ENCODE assay signal across 27 cellular contexts in the genomic region with DNA sequence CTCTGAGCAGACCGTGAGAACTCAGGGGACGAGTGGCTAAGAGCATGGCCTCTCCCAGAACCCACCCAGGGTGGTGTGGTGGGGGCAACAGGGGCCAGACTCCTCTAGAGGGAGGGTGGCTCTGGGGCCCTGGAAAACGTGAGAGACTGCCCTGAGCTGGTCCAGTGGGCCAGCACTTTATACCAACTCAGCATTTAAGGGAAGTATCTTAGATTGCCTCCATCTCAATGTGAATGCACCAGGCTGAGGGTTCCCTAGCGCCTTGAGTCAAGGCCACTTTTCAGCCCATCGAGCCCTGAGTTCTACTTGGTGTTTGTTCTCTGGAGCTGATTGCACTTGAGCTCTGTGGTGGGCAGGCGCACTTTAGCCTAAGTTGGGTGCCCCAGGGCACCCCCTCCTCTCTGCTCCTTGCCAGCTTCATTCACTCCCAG. TPM values are rescaled to one million over a fixed set of nuclear protein-coding genes. Genes with fewer than 3 reads are reported as not detected.
DNase-seq lines count a peak whose midpoint lies in the region; ATAC-seq and TF ChIP-seq lines count a peak whose summit lies in the region.
"Had no signal": no experiment of that assay in that cellular context is flagged by ENCODE, and none has a peak within 500 bp of the region (broad histone marks: within the 10 kb centered on the region; RNA-seq: fewer than 3 reads in every experiment).

No MANE protein-coding gene starts in this region.

- peaks cover 100% of the 10 kb centered on the region for H3K9me3 Mint-ChIP-seq in GM23338
- peaks cover 0 to 4% of the 10 kb centered on the region in 2 donors for H3K9me3 Mint-ChIP-seq in stimulated activated naive B cell treated with anti-CD40 and anti-IgM and Interleukin-4, amounts not matched to agents 10 μg/mL and 1 μg/mL and 100 μg/mL, for 72 hours
- H3K9me3 Mint-ChIP-seq: CD8-positive, alpha-beta T cell had no signal

- intact Hi-C loops in OCI-LY7 (cut with micrococcal nuclease; ENCODE audit: unreplicated experiment) (no loop called here), lower lobe of right lung (cut with DNase I) (no loop called here)

- no TSS peak for BruUV-seq in OCI-LY7 (replicated peaks; lab: Mats Ljungman, UMichigan)

- in situ Hi-C loops in GM13977 (cut with MboI; ENCODE audit: low pct_unique_long_range_greater_than_20kb, low sequenced_read_pairs, unreplicated experiment) = no loop called here

- no peaks in the 10 kb centered on the region for H3F3A ChIP-seq in GM23338 (replicated peaks; ENCODE audit: low read depth)

- H3K36me3 ChIP-seq in GM23338 (ENCODE audit: insufficient read depth) (peaks cover 4% of the 10 kb centered on the region), OCI-LY7 (ENCODE audit: insufficient read depth, low read length) (peaks cover 33% of the 10 kb centered on the region; the same call in 1 of the 2 replicates), lower lobe of right lung (peaks cover 42% of the 10 kb centered on the region)

- peaks cover 11% of the 10 kb centered on the region for H3K4me1 Mint-ChIP-seq in GM23338
- H3K4me1 Mint-ChIP-seq in stimulated activated naive B cell treated with anti-CD40 and anti-IgM and Interleukin-4, amounts not matched to agents 10 μg/mL and 1 μg/mL and 100 μg/mL, for 72 hours = peaks cover 39 to 75% of the 10 kb centered on the region in 2 donors

- no peak overlapping the region for H3K4me3 ChIP-seq in GM23338
- peak overlapping the region; percentile 10 for H3K4me3 ChIP-seq in OCI-LY7 (ENCODE audit: low read depth, low read length, poor library complexity, severe bottlenecking)
- H3K4me3 ChIP-seq in lower lobe of right lung = no peak overlapping the region
- H3K4me3 ChIP-seq: A549 had no signal

- 0 out of 2 replicates have a peak overlapping the region, but pooled peaks have one; percentile 12 for H3K27ac Mint-ChIP-seq in GM23338
- H3K27ac Mint-ChIP-seq in stimulated activated naive B cell treated with anti-CD40 and anti-IgM and Interleukin-4, amounts not matched to agents 10 μg/mL and 1 μg/mL and 100 μg/mL, for 72 hours = peak overlapping the region; percentile 48
- H3K27ac Mint-ChIP-seq: CD8-positive, alpha-beta T cell had no signal

- H3K27me3 Mint-ChIP-seq in GM23338 (ENCODE audit: insufficient read depth, low read depth, poor library complexity) = peaks cover 8% of the 10 kb centered on the region
- no peaks in the 10 kb centered on the region for H3K27me3 Mint-ChIP-seq in stimulated activated naive B cell treated with anti-CD40 and anti-IgM and Interleukin-4, amounts not matched to agents 10 μg/mL and 1 μg/mL and 100 μg/mL, for 72 hours

- no peaks in the 10 kb centered on the region for H3K27me3 ChIP-seq in GM23338 (ENCODE audit: insufficient read depth)
- no peaks in the 10 kb centered on the region for H3K27me3 ChIP-seq in lower lobe of right lung (ENCODE audit: low read depth)

- no peak for TF ChIP-seq CTCF in GM23338 (conservative IDR thresholded peaks at IDR 0.05; ENCODE audit: low read depth in 2 of 2)
- no peak for TF ChIP-seq CTCF in OCI-LY7 (conservative IDR thresholded peaks at IDR 0.05; ENCODE audit: low read length)
- TF ChIP-seq CTCF in lower lobe of right lung (IDR thresholded peaks at IDR 0.05) = no peak
- no peak for TF ChIP-seq CTCF in GM13977 (IDR thresholded peaks at IDR 0.05; ENCODE audit: extremely low read depth, insufficient read depth, missing control alignments)

- POLR2A ChIA-PET in OCI-LY7 (lab: Charles Lee) = interaction anchor here (0.5 to 8.4 kb wide), 21 partner anchors 11 to 207 kb away, joined by 3 to 77 read pairs (median 4); partner anchors contain the start of genes DUSP22 and IRF4

- H3K9me3 ChIP-seq in OCI-LY7 (ENCODE audit: low read length) (no peaks in the 10 kb centered on the region), lower lobe of right lung (no peaks in the 10 kb centered on the region)
- H3K9me3 ChIP-seq: A549, Caco-2, SK-N-SH had no signal

- H3K4me1 ChIP-seq in GM23338 (ENCODE audit: insufficient read depth) (no peaks in the 10 kb centered on the region), OCI-LY7 (ENCODE audit: insufficient read depth, low read length, poor library complexity, severe bottlenecking) (peaks cover 85% of the 10 kb centered on the region), lower lobe of right lung (no peaks in the 10 kb centered on the region)
- H3K4me1 ChIP-seq: A549, Caco-2 had no signal

- H3K79me2 ChIP-seq in GM23338 (replicated peaks; ENCODE audit: insufficient read depth) (no peaks in the 10 kb centered on the region), OCI-LY7 (ENCODE audit: insufficient read depth, low read depth, low read length) (no peaks in the 10 kb centered on the region)

- no peak overlapping the region for H3K4me3 Mint-ChIP-seq in GM23338
- H3K4me3 Mint-ChIP-seq in stimulated activated naive B cell treated with anti-CD40 and anti-IgM and Interleukin-4, amounts not matched to agents 10 μg/mL and 1 μg/mL and 100 μg/mL, for 72 hours = no peak overlapping the region
- H3K4me3 Mint-ChIP-seq: CD8-positive, alpha-beta T cell had no signal

- H4K20me1 ChIP-seq in GM23338 (replicated peaks; ENCODE audit: insufficient read depth) = peaks cover 7% of the 10 kb centered on the region
- no peaks in the 10 kb centered on the region for H4K20me1 ChIP-seq in OCI-LY7 (ENCODE audit: insufficient read depth, low read length)

- H3K4me2 ChIP-seq in GM23338 (no peak overlapping the region), OCI-LY7 (ENCODE audit: low read length) (peak overlapping the region; percentile 59)
- H3K4me2 ChIP-seq: A549, SK-N-SH had no signal

- H3K27ac ChIP-seq in GM23338 (ENCODE audit: low read depth) (no peak overlapping the region), OCI-LY7 (ENCODE audit: low read depth, low read length, poor library complexity, severe bottlenecking) (peak overlapping the region; percentile 28), lower lobe of right lung (no peak overlapping the region)
- H3K27ac ChIP-seq: A549, C4-2B had no signal

- no peak for DNase-seq in GM23338 (ENCODE audit: low spot score)
- no peak for DNase-seq in OCI-LY7 (ENCODE audit: low spot score)
- peak; percentile 43 for DNase-seq in lower lobe of right lung
- DNase-seq in stimulated activated naive B cell treated with anti-CD40 and anti-IgM and Interleukin-4, amounts not matched to agents 10 μg/mL and 1 μg/mL and 100 μg/mL, for 72 hours = no peak
- DNase-seq in GM13977 (ENCODE audit: low spot score) = no peak
- DNase-seq in NCI-H1105 treated with DMSO at 0.1 percent for 48 hours (lab: John Stamatoyannopoulos, UW) = no peak
- DNase-seq: Caco-2; CD8-positive, alpha-beta T cell; KBM-7; MV-4-11; NCI-H1105; NCI-H146; NCI-H2029; NCI-H446 treated with DMSO at 0.1 percent for 48 hours; NCI-H526; NCI-H82; NK-92 treated with Interleukin-12 subunit alpha and Interleukin-12 subunit beta, amount 100 ng/mL, for 24 hours; OCI-M1; SK-N-SH; SW 1271 had no signal

- peaks cover 37% of the 10 kb centered on the region for H3K36me3 Mint-ChIP-seq in GM23338 (ENCODE audit: low read depth)
- peaks cover 43 to 65% of the 10 kb centered on the region in 2 donors for H3K36me3 Mint-ChIP-seq in stimulated activated naive B cell treated with anti-CD40 and anti-IgM and Interleukin-4, amounts not matched to agents 10 μg/mL and 1 μg/mL and 100 μg/mL, for 72 hours

- H2AFZ ChIP-seq in GM23338 (no peak overlapping the region), OCI-LY7 (ENCODE audit: low read length) (no peak overlapping the region)

- H3K9me2 ChIP-seq in GM23338 (ENCODE audit: insufficient read depth) = no peaks in the 10 kb centered on the region
- no peaks in the 10 kb centered on the region for H3K9me2 ChIP-seq in OCI-LY7 (ENCODE audit: insufficient read depth, low read length)
- H3K9me2 ChIP-seq: SK-N-SH had no signal

- CTCF ChIA-PET in OCI-LY7 (lab: Charles Lee; ENCODE audit: unreplicated experiment) = interaction anchor here (1.0 to 1.4 kb wide), 3 partner anchors 16 to 27 kb away, joined by 3 read pairs; no protein-coding TSS in a partner anchor

- ATAC-seq in GM23338 (no peak), lower lobe of right lung (no peak), HG03095 (IDR thresholded peaks at IDR 0.05; ENCODE audit: unreplicated experiment) (no peak)
- ATAC-seq in stimulated activated naive B cell treated with anti-CD40 and anti-IgM and Interleukin-4, amounts not matched to agents 10 μg/mL and 1 μg/mL and 100 μg/mL, for 72 hours (replicated peaks) = no peak
- ATAC-seq: A549; CD8-positive, alpha-beta T cell had no signal

TF ChIP-seq in GM23338, 12 proteins besides CTCF, POLR2A, EP300 and RAD21:
- TF ChIP-seq EZH2phosphoT487 (IDR thresholded peaks at IDR 0.05; ENCODE audit: unreplicated experiment) = no peak
- TF ChIP-seq REST (IDR thresholded peaks at IDR 0.05; ENCODE audit: unreplicated experiment) = no peak

RNA-seq across cellular contexts. Expression of gene IRF4, which starts 42.0 kb away (rescaled TPM):
- total RNA-seq in GM23338 (2014; rRNA removed; shearing (Covaris generic)) = 0.97 and 1.3 TPM in 2 replicates
- 1.9 and 4.1 TPM in 2 replicates for polyA plus RNA-seq in GM23338 (2016; fragmentation: Nextera tagmentation; extraction: Ambion mirVana)
- total RNA-seq in OCI-LY7 (2014; rRNA removed; shearing (Covaris generic)) = 143 and 189 TPM in 2 replicates
- total RNA-seq in OCI-LY7 (2022) = 281 and 291 TPM in 2 replicates
- total RNA-seq in lower lobe of right lung = 6.0 TPM
- total RNA-seq: Caco-2, H4, HT-29, LHCN-M2, MCF 10A had no signal
- polyA plus RNA-seq: SK-N-SH had no signal

RNA-seq across cellular contexts. Expression of gene DUSP22, which starts 57.2 kb away (rescaled TPM):
- total RNA-seq in GM23338 (2014; rRNA removed; shearing (Covaris generic)) = 31.0 and 36.8 TPM in 2 replicates
- 11.2 and 12.8 TPM in 2 replicates for polyA plus RNA-seq in GM23338 (2016; fragmentation: Nextera tagmentation; extraction: Ambion mirVana)
- total RNA-seq in OCI-LY7 (2014; rRNA removed; shearing (Covaris generic)) = 133 and 149 TPM in 2 replicates
- total RNA-seq in OCI-LY7 (2022) (171 and 215 TPM in 2 replicates), lower lobe of right lung (66.4 TPM)

Comparison
In these comparisons a context has a peak if more than half of its experiments do, and no peak if none do; other contexts are left out.
1. RNA of gene IRF4, which starts 42.0 kb away (total RNA-seq): 143 to 291 TPM in OCI-LY7; 6.0 TPM in lower lobe of right lung (single experiment) and 0.97 to 1.3 TPM in GM23338; every median in the first group is over 10 times any median in the second.